19 cellular contexts compared by ENCODE assay signal in genomic region chr16:19948186-19949104, GRCh38.
DNase-seq lines count a peak whose midpoint lies in the region; ATAC-seq and TF ChIP-seq lines count a peak whose summit lies in the region.
"Had no signal": no experiment of that assay in that cellular context is flagged by ENCODE, and none has a peak within 500 bp of the region (broad histone marks: within the 10 kb centered on the region; RNA-seq: fewer than 3 reads in every experiment).

No MANE protein-coding gene starts in this region.

- H3K4me1 ChIP-seq in iPS-18a (ENCODE audit: control insufficient read depth, low read depth, low read length) (peaks cover 27% of the 10 kb centered on the region), SK-N-SH (ENCODE audit: control insufficient read depth in 1 of 2, insufficient read depth in 2 of 2, low read depth in 1 of 2, low read length in 1 of 2) (no peaks in the 10 kb centered on the region)

- peaks cover 49% of the 10 kb centered on the region for H3K4me1 Mint-ChIP-seq in WTC11
- H3K4me1 Mint-ChIP-seq in activated CD4-positive, alpha-beta T cell treated with anti-CD3 and anti-CD28 coated beads for 36 hours = no peaks in the 10 kb centered on the region
- H3K4me1 Mint-ChIP-seq: B cell; CD4-positive, alpha-beta memory T cell; IgD-negative memory B cell had no signal

- CTCF ChIA-PET in WTC11 (lab: Charles Lee) (interaction anchor here (0.5 to 3.9 kb wide), 7 partner anchors 11 to 435 kb away, joined by 3 to 23 read pairs (median 3); no protein-coding TSS in a partner anchor), SK-N-SH (lab: Yijun Ruan, JAX) (interaction anchor here (1.3 to 1.5 kb wide), 3 partner anchors 41 to 435 kb away, joined by 3 to 6 read pairs (median 4); no protein-coding TSS in a partner anchor)
- CTCF ChIA-PET in activated CD4-positive, alpha-beta T cell treated with anti-CD3 and anti-CD28 coated beads for 36 hours (lab: Charles Lee) = no interaction called here

- intact Hi-C loops in activated CD4-positive, alpha-beta T cell treated with anti-CD3 and anti-CD28 coated beads for 36 hours (cut with DNase I, micrococcal nuclease) = no loop called here

- H3K36me3 Mint-ChIP-seq in WTC11 = no peaks in the 10 kb centered on the region
- H3K36me3 Mint-ChIP-seq in activated CD4-positive, alpha-beta T cell treated with anti-CD3 and anti-CD28 coated beads for 36 hours (ENCODE audit: low read depth) = no peaks in the 10 kb centered on the region
- H3K36me3 Mint-ChIP-seq: CD4-positive, alpha-beta memory T cell; IgD-negative memory B cell had no signal

- H3K27ac ChIP-seq in iPS-18a (ENCODE audit: low read length) = peak overlapping the region; percentile 83
- no peak overlapping the region for H3K27ac ChIP-seq in SK-N-SH (ENCODE audit: low read depth in 2 of 2, low read length in 1 of 2)

- POLR2A ChIA-PET in WTC11 (lab: Charles Lee) = interaction anchor here (0.9 kb wide), 1 partner anchor 52 kb away, joined by 3 read pairs; no protein-coding TSS in a partner anchor
- POLR2A ChIA-PET in activated CD4-positive, alpha-beta T cell treated with anti-CD3 and anti-CD28 coated beads for 36 hours (lab: Charles Lee) = no interaction called here
- POLR2A ChIA-PET in SK-N-SH (lab: Yijun Ruan, JAX) = no interaction called here

- ATAC-seq in WTC11 (peak; percentile 89), GM19455 (IDR thresholded peaks at IDR 0.05; ENCODE audit: unreplicated experiment) (no peak)
- ATAC-seq in activated CD4-positive, alpha-beta T cell treated with anti-CD3 and anti-CD28 coated beads for 36 hours = no peak

- no peaks in the 10 kb centered on the region for H3F3A ChIP-seq in SK-N-SH (replicated peaks; ENCODE audit: insufficient read depth)

- H3K36me3 ChIP-seq in iPS-18a (ENCODE audit: control insufficient read depth, low read depth, low read length) (no peaks in the 10 kb centered on the region), SK-N-SH (replicated peaks in 1 of 2; ENCODE audit: control insufficient read depth in 1 of 2, insufficient read depth in 2 of 2, low read length in 1 of 2) (no peaks in the 10 kb centered on the region)

- H3K4me3 ChIP-seq in iPS-18a (ENCODE audit: low read length) (peak overlapping the region; percentile 34), SK-N-SH (ENCODE audit: low read depth in 2 of 2, low read length in 1 of 2) (no peak overlapping the region)

- no peaks in the 10 kb centered on the region for H3K9me2 ChIP-seq in SK-N-SH

- H3K27ac Mint-ChIP-seq in WTC11 = peak overlapping the region; percentile 98
- H3K27ac Mint-ChIP-seq in activated CD4-positive, alpha-beta T cell treated with anti-CD3 and anti-CD28 coated beads for 36 hours = no peak overlapping the region
- H3K27ac Mint-ChIP-seq: B cell; IgD-negative memory B cell; T-helper 1 cell treated with Interleukin-12 subunit alpha and Interleukin-12 subunit beta and Interleukin-4 antibody, amounts not matched to agents 30 μg/mL and 1 μg/mL, for 36 hours had no signal

- H3K79me2 ChIP-seq in SK-N-SH (ENCODE audit: insufficient read depth) = no peaks in the 10 kb centered on the region

- H3K27me3 ChIP-seq in iPS-18a (ENCODE audit: control insufficient read depth, insufficient read depth, low read length) (no peaks in the 10 kb centered on the region), SK-N-SH (ENCODE audit: insufficient read depth) (no peaks in the 10 kb centered on the region)

- 0 out of 2 replicates have a peak, but pooled peaks cover 3% of the 10 kb centered on the region for H3K9me3 Mint-ChIP-seq in WTC11
- H3K9me3 Mint-ChIP-seq in activated CD4-positive, alpha-beta T cell treated with anti-CD3 and anti-CD28 coated beads for 36 hours (ENCODE audit: low read depth) = no peaks in the 10 kb centered on the region
- H3K9me3 Mint-ChIP-seq: CD4-positive, alpha-beta memory T cell; T-helper 1 cell treated with Interleukin-12 subunit alpha and Interleukin-12 subunit beta and Interleukin-4 antibody, amounts not matched to agents 30 μg/mL and 1 μg/mL, for 36 hours had no signal

- peak; percentile 43 for DNase-seq in Caki2 (ENCODE audit: low read depth)
- DNase-seq in H4 (ENCODE audit: low spot score) = peak; percentile 25
- DNase-seq in WTC11 (ENCODE audit: low spot score) = peak; percentile 72
- DNase-seq in activated CD4-positive, alpha-beta T cell treated with anti-CD3 and anti-CD28 coated beads for 36 hours = no peak
- no peak for DNase-seq in inferior parietal cortex (ENCODE audit: extremely low spot score)
- DNase-seq in SK-N-SH = no peak
- DNase-seq: ACHN; CD4-positive, alpha-beta memory T cell; DMS 273 treated with DMSO at 0.1 percent for 48 hours; EL; MV-4-11; NCI-H1436; NCI-H2029 treated with DMSO at 0.1 percent for 48 hours; NCI-H226 had no signal

- 26% methylated on average over 8 of the region's 8 CpGs for WGBS in SK-N-SH (ENCODE audit: low lambda C conversion rate)

- TF ChIP-seq CTCF in WTC11 (IDR thresholded peaks at IDR 0.05) (no peak), SK-N-SH (IDR thresholded peaks at IDR 0.05) (no peak)

- no peak overlapping the region for H2AFZ ChIP-seq in SK-N-SH (ENCODE audit: low read depth)

- H3K4me3 Mint-ChIP-seq in WTC11 = peak overlapping the region; percentile 13; the same call in 1 of the 2 replicates
- no peak overlapping the region for H3K4me3 Mint-ChIP-seq in activated CD4-positive, alpha-beta T cell treated with anti-CD3 and anti-CD28 coated beads for 36 hours
- H3K4me3 Mint-ChIP-seq: B cell; CD4-positive, alpha-beta memory T cell; IgD-negative memory B cell; T-helper 1 cell treated with Interleukin-12 subunit alpha and Interleukin-12 subunit beta and Interleukin-4 antibody, amounts not matched to agents 30 μg/mL and 1 μg/mL, for 36 hours had no signal

- H3K9me3 ChIP-seq in iPS-18a (ENCODE audit: control insufficient read depth, low read depth, low read length) (no peaks in the 10 kb centered on the region), SK-N-SH (no peaks in the 10 kb centered on the region)

- in situ Hi-C loops in Caki2 (cut with HindIII; ENCODE audit: low pct_unique_long_range_greater_than_20kb, low sequenced_read_pairs) = no loop called here

- H3K4me2 ChIP-seq in SK-N-SH = no peak overlapping the region

- no peak for TF ChIP-seq RAD21 in SK-N-SH (IDR thresholded peaks at IDR 0.05; ENCODE audit: low read length)

- H4K20me1 ChIP-seq in SK-N-SH (ENCODE audit: insufficient read depth) = no peaks in the 10 kb centered on the region; the same call in 1 of the 2 replicates

- peaks cover 2% of the 10 kb centered on the region; the same call in 1 of the 2 replicates for H3K27me3 Mint-ChIP-seq in WTC11 (ENCODE audit: low read depth)
- no peaks in the 10 kb centered on the region for H3K27me3 Mint-ChIP-seq in activated CD4-positive, alpha-beta T cell treated with anti-CD3 and anti-CD28 coated beads for 36 hours

- peak overlapping the region; percentile 43 for H3K9ac ChIP-seq in iPS-18a (ENCODE audit: low read length)
- no peak overlapping the region for H3K9ac ChIP-seq in SK-N-SH

- no peak for TF ChIP-seq EP300 in SK-N-SH (IDR thresholded peaks at IDR 0.05; ENCODE audit: borderline replicate concordance in 1 of 2, low read depth in 1 of 2, low read length in 1 of 2)

TF ChIP-seq in WTC11, 78 proteins besides CTCF, POLR2A, EP300 and RAD21 (continues in another document):
- TF ChIP-seq, protein P1, sequence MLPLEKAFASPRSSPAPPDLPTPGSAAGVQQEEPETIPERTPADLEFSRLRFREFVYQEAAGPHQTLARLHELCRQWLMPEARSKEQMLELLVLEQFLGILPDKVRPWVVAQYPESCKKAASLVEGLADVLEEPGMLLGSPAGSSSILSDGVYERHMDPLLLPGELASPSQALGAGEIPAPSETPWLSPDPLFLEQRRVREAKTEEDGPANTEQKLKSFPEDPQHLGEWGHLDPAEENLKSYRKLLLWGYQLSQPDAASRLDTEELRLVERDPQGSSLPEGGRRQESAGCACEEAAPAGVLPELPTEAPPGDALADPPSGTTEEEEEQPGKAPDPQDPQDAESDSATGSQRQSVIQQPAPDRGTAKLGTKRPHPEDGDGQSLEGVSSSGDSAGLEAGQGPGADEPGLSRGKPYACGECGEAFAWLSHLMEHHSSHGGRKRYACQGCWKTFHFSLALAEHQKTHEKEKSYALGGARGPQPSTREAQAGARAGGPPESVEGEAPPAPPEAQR (CRISPR knock-in tag; IDR thresholded peaks at IDR 0.05) = peak; percentile 35; the same call in 1 of the 2 replicates
- peak; percentile 24; the same call in 1 of the 2 replicates for TF ChIP-seq SMAD3 (CRISPR knock-in tag; IDR thresholded peaks at IDR 0.05; ENCODE audit: borderline replicate concordance)
- TF ChIP-seq TCF7 (CRISPR knock-in tag; IDR thresholded peaks at IDR 0.05; ENCODE audit: low read depth) = no peak
- TF ChIP-seq TEAD1 (CRISPR knock-in tag; IDR thresholded peaks at IDR 0.05) = peak; percentile 93

TF ChIP-seq in SK-N-SH, 30 proteins besides CTCF, POLR2A, EP300 and RAD21 (continues in another document):
- no peak for TF ChIP-seq FOXM1 (IDR thresholded peaks at IDR 0.05; ENCODE audit: low read depth)
- no peak for TF ChIP-seq FOXJ3 (CRISPR knock-in tag; IDR thresholded peaks at IDR 0.05)
- TF ChIP-seq USF2 (IDR thresholded peaks at IDR 0.05; ENCODE audit: borderline replicate concordance, low read depth, low read length) = no peak
- TF ChIP-seq MEF2A (IDR thresholded peaks at IDR 0.05; ENCODE audit: borderline replicate concordance, low read depth) = no peak
- TF ChIP-seq ZBTB33 (IDR thresholded peaks at IDR 0.05; ENCODE audit: borderline replicate concordance, low read depth) = no peak

Comparison
In these comparisons a context has a peak if more than half of its experiments do, and no peak if none do; other contexts are left out.
1. DNase-seq: peak in Caki2 (single experiment), H4 (single experiment) and WTC11 (single experiment); none in activated CD4-positive, alpha-beta T cell treated with anti-CD3 and anti-CD28 coated beads for 36 hours (single experiment), inferior parietal cortex (single experiment) and SK-N-SH (single experiment).